In the genomic region with DNA sequence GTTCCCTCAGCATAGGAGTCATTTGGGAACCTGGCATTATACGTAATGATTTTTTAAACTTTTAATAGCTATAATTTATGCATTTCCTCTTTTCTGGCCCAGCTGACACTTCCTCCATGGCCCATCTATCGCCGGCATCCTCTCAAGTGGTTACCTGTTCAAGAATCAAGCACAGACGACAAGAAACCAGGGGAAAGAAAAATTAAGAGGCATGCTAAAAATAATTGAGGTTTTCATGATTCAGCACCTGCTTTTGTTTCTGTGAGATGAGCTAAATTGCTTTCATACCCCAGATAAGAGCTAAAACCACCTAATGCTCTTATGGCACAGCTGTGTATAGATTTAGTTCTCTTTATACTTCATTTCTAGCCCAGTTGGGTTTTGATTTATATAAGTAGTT, we compare ENCODE assay signal across 12 cellular contexts. TPM values are rescaled to one million over a fixed set of nuclear protein-coding genes. Genes with fewer than 3 reads are reported as not detected.
DNase-seq lines count a peak whose midpoint lies in the region; ATAC-seq, FAIRE-seq and TF ChIP-seq lines count a peak whose summit lies in the region.
"Had no signal": no experiment of that assay in that cellular context is flagged by ENCODE, and none has a peak within 500 bp of the region (broad histone marks: within the 10 kb centered on the region; RNA-seq: fewer than 3 reads in every experiment).

No MANE protein-coding gene starts in this region.

- DNase-seq in D721Med (ENCODE audit: insufficient read length, low spot score) (no peak), astrocyte of the cerebellum (ENCODE audit: low read depth) (no peak), RWPE1 (ENCODE audit: low spot score) (no peak), upper lobe of left lung (no peak)
- peak; percentile 64 for DNase-seq in Jurkat, Clone E6-1 (ENCODE audit: low read depth, low spot score)
- no peak for DNase-seq in naive thymus-derived CD4-positive, alpha-beta T cell
- DNase-seq: H7, islet precursor cell, MG63 had no signal

- H3K4me1 Mint-ChIP-seq in naive thymus-derived CD4-positive, alpha-beta T cell = peaks cover 21 to 39% (median 35%) of the 10 kb centered on the region in 7 donors

- peak overlapping the region; percentile 78 for H3K4me3 ChIP-seq in Jurkat, Clone E6-1 (ENCODE audit: low read length)
- peak overlapping the region; percentile 65 for H3K4me3 ChIP-seq in astrocyte of the cerebellum (ENCODE audit: low read depth, low read length)
- H3K4me3 ChIP-seq in naive thymus-derived CD4-positive, alpha-beta T cell (ENCODE audit: low read length) = no peak overlapping the region
- H3K4me3 ChIP-seq in upper lobe of left lung = peak overlapping the region in 1 of 4 donors; percentile 92

- H3K36me3 ChIP-seq in naive thymus-derived CD4-positive, alpha-beta T cell (ENCODE audit: control insufficient read depth in 2 of 3, insufficient read depth in 3 of 3, low read length in 3 of 3) = peaks cover 0 to 24% (median 6%) of the 10 kb centered on the region in 3 experiments
- peaks cover 0 to 39% (median 9%) of the 10 kb centered on the region in 4 donors for H3K36me3 ChIP-seq in upper lobe of left lung

- TF ChIP-seq POLR2A in upper lobe of left lung (IDR thresholded peaks at IDR 0.05) = no peak

- peak overlapping the region; percentile 63 to 95 (median 73) for H3K4me3 Mint-ChIP-seq in naive thymus-derived CD4-positive, alpha-beta T cell

- no peaks in the 10 kb centered on the region for H3K9me3 ChIP-seq in naive thymus-derived CD4-positive, alpha-beta T cell (ENCODE audit: control insufficient read depth in 2 of 3, low read length in 3 of 3)
- H3K9me3 ChIP-seq in upper lobe of left lung = no peaks in the 10 kb centered on the region
- H3K9me3 ChIP-seq: MG63 had no signal

- peak; percentile 6 for FAIRE-seq in D721Med (lab: Jason Lieb, UNC)
- FAIRE-seq: G401.6 had no signal

- H3K27ac Mint-ChIP-seq in naive thymus-derived CD4-positive, alpha-beta T cell = peak overlapping the region in 8 of 9 donors; percentile 8 to 93 (median 76)

- no peak for ATAC-seq in naive thymus-derived CD4-positive, alpha-beta T cell
- ATAC-seq in upper lobe of left lung (ENCODE audit: low FRiP score in 2 of 2) (no peak), HG03095 (IDR thresholded peaks at IDR 0.05; ENCODE audit: unreplicated experiment) (no peak), GM18907 (IDR thresholded peaks at IDR 0.05; ENCODE audit: unreplicated experiment) (no peak)

- WGBS in upper lobe of left lung, 2 donors = 50 to 65% methylated on average over 4 of the region's 4 CpGs

- H3K27me3 Mint-ChIP-seq in naive thymus-derived CD4-positive, alpha-beta T cell = no peaks in the 10 kb centered on the region

- no peaks in the 10 kb centered on the region for H3K27me3 ChIP-seq in naive thymus-derived CD4-positive, alpha-beta T cell (ENCODE audit: control insufficient read depth in 2 of 2, insufficient read depth in 2 of 2, low read length in 2 of 2)
- H3K27me3 ChIP-seq in upper lobe of left lung = no peaks in the 10 kb centered on the region
- H3K27me3 ChIP-seq: MG63 had no signal

- H3K9me3 Mint-ChIP-seq in naive thymus-derived CD4-positive, alpha-beta T cell = no peaks in the 10 kb centered on the region

- peak overlapping the region; percentile 93 for H3K27ac ChIP-seq in naive thymus-derived CD4-positive, alpha-beta T cell (ENCODE audit: low read depth, low read length)
- H3K27ac ChIP-seq in RWPE1 = no peak overlapping the region
- H3K27ac ChIP-seq in upper lobe of left lung = no peak overlapping the region

- in situ Hi-C loops in astrocyte of the cerebellum (cut with HindIII; ENCODE audit: low sequenced_read_pairs) = no loop called here

- TF ChIP-seq EP300 in upper lobe of left lung (IDR thresholded peaks at IDR 0.05) = no peak

- TF ChIP-seq CTCF in D721Med (IDR thresholded peaks at IDR 0.05; ENCODE audit: insufficient read depth, missing control alignments) (no peak), astrocyte of the cerebellum (IDR thresholded peaks at IDR 0.05; ENCODE audit: low read depth, low read length, missing control alignments) (no peak), RWPE1 (conservative IDR thresholded peaks at IDR 0.05; ENCODE audit: low read depth) (no peak), upper lobe of left lung (IDR thresholded peaks at IDR 0.05) (no peak)

- CTCF ChIA-PET in naive thymus-derived CD4-positive, alpha-beta T cell (lab: Charles Lee) = no interaction called here
- CTCF ChIA-PET in RWPE1 (lab: Yijun Ruan, JAX) = interaction anchor here (0.7 kb wide), 1 partner anchor 10 kb away, joined by 4 read pairs; no protein-coding TSS in a partner anchor

- peaks cover 0 to 8% (median 3%) of the 10 kb centered on the region in 5 donors for H3K36me3 Mint-ChIP-seq in naive thymus-derived CD4-positive, alpha-beta T cell

- peaks cover 25 to 33% of the 10 kb centered on the region in 2 donors for H3K4me1 ChIP-seq in naive thymus-derived CD4-positive, alpha-beta T cell (ENCODE audit: control insufficient read depth in 2 of 2, insufficient read depth in 2 of 2, low read length in 2 of 2)
- H3K4me1 ChIP-seq in upper lobe of left lung = peaks cover 20 to 36% (median 26%) of the 10 kb centered on the region in 4 donors

- POLR2A ChIA-PET in naive thymus-derived CD4-positive, alpha-beta T cell (lab: Charles Lee) = interaction anchor here (0.8 to 4.1 kb wide), 4 partner anchors 13 to 366 kb away, joined by 3 to 33 read pairs (median 10); partner anchors contain the start of genes GNL3, NEK4 and PBRM1
- POLR2A ChIA-PET in RWPE1 (lab: Yijun Ruan, JAX; ENCODE audit: low non-redundant PET) = no interaction called here

- intact Hi-C loops in naive thymus-derived CD4-positive, alpha-beta T cell (cut with micrococcal nuclease) = loop anchor here (2.0 to 10.0 kb wide), 3 partner anchors 13 to 653 kb away; partner anchors contain the start of genes DUSP7 (in 1 of the 2) and STIMATE (in 1 of the 2)

RNA-seq across cellular contexts. Expression of gene SPCS1, which starts 1.7 kb away (rescaled TPM):
- 223 TPM for polyA plus RNA-seq in Jurkat, Clone E6-1 (2012; ENCODE audit: insufficient read depth, insufficient read length)
- total RNA-seq in naive thymus-derived CD4-positive, alpha-beta T cell = 10 to 100 TPM; 55.0 to 95.3 (median 78.2) TPM
- 100 to 1,000 TPM; 339 to 379 TPM for polyA plus RNA-seq in naive thymus-derived CD4-positive, alpha-beta T cell
- total RNA-seq in upper lobe of left lung = 10 to 100 TPM; 13.6 to 92.4 (median 77.6) TPM

RNA-seq across cellular contexts. Expression of gene GLT8D1, which starts 2.0 kb away (rescaled TPM):
- 56.1 TPM for polyA plus RNA-seq in Jurkat, Clone E6-1 (2012; ENCODE audit: insufficient read depth, insufficient read length)
- 10 to 100 TPM; 18.9 to 47.7 (median 45.2) TPM for total RNA-seq in naive thymus-derived CD4-positive, alpha-beta T cell
- 10 to 100 TPM; 62.5 to 80.9 TPM for polyA plus RNA-seq in naive thymus-derived CD4-positive, alpha-beta T cell
- 10 to 100 TPM; 29.3 to 70.2 (median 38.6) TPM for total RNA-seq in upper lobe of left lung

RNA-seq across cellular contexts. Expression of gene GNL3, which starts 21.8 kb away (rescaled TPM):
- 144 TPM for polyA plus RNA-seq in Jurkat, Clone E6-1 (2012; ENCODE audit: insufficient read depth, insufficient read length)
- 100 to 1,000 TPM in 2 of 5 experiments, 10 to 100 TPM in 3; 87.9 to 116 (median 97.2) TPM for total RNA-seq in naive thymus-derived CD4-positive, alpha-beta T cell
- 10 to 100 TPM; 60.0 to 84.2 TPM for polyA plus RNA-seq in naive thymus-derived CD4-positive, alpha-beta T cell
- total RNA-seq in upper lobe of left lung = 10 to 100 TPM; 12.0 to 93.3 (median 44.1) TPM

RNA-seq across cellular contexts. Expression of gene PBRM1, which starts 21.9 kb away (rescaled TPM):
- polyA plus RNA-seq in Jurkat, Clone E6-1 (2012; ENCODE audit: insufficient read depth, insufficient read length) = 47.0 TPM
- total RNA-seq in naive thymus-derived CD4-positive, alpha-beta T cell = 10 to 100 TPM; 58.4 to 83.8 (median 74.2) TPM
- 100 to 1,000 TPM in 1 of 2 donors, 10 to 100 TPM in 1; 94.0 to 109 TPM for polyA plus RNA-seq in naive thymus-derived CD4-positive, alpha-beta T cell
- 100 to 1,000 TPM in 1 of 6 donors, 10 to 100 TPM in 5; 60.9 to 151 (median 81.6) TPM for total RNA-seq in upper lobe of left lung
